In the genomic region with DNA sequence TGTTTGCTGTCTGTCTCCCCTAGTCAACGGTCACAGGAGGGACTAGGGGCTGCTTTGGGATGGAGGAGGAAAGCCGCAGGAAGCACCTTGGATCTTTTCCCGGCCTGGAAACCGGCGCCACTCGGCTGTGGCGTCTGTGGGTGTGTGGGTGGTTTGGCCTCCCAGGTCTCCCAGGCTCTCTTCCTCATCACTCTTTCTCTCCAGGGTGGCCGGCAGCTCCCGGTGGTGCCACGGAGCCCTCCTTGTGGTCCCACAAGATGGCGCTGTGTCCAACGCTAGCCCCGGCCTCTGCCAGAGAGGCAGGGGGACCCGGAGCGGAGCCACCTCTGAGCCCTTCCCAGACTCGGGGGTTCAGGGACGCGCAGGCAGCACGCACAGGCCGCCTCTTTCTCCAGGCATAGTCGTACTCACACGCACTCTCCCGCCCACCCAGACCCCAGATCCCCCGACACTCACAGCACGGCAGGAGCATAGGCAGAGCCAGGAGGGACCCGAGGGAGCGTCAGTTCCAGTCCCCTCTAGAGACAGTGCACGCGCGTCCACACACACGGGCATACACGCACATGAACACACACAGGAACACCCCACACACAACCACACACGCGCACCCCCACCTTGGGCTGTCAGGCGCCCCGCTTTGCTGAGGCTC, we compare ENCODE assay signal across 8 cellular contexts. TPM values are rescaled to one million over a fixed set of nuclear protein-coding genes. Genes with fewer than 3 reads are reported as not detected.
A peak's percentile ranks its signal among the peaks of the same experiment; 100 is the strongest.
DNase-seq lines count a peak whose midpoint lies in the region; ATAC-seq and TF ChIP-seq lines count a peak whose summit lies in the region.

No MANE protein-coding gene starts in this region.

- H3K27ac ChIP-seq in DND-41 (ENCODE audit: low read length) (no peak overlapping the region), left ventricle myocardium inferior (replicated peaks) (no peak overlapping the region), psoas muscle (no peak overlapping the region)

- peaks cover 10% of the 10 kb centered on the region for H3K4me1 ChIP-seq in DND-41 (ENCODE audit: insufficient read depth, low read length)
- H3K4me1 ChIP-seq in left ventricle myocardium inferior: peaks cover 11% of the 10 kb centered on the region
- peaks cover 9% of the 10 kb centered on the region for H3K4me1 ChIP-seq in psoas muscle

- H4K20me1 ChIP-seq in DND-41 (ENCODE audit: insufficient read depth, low read length): no peaks in the 10 kb centered on the region

- no peak overlapping the region for H2AFZ ChIP-seq in DND-41 (ENCODE audit: low read depth, low read length)

- H3K9me3 ChIP-seq in DND-41 (ENCODE audit: insufficient read depth, low read length, severe bottlenecking) (no peaks in the 10 kb centered on the region), left ventricle myocardium inferior (replicated peaks) (no peaks in the 10 kb centered on the region), psoas muscle (no peaks in the 10 kb centered on the region)

- DNase-seq in DND-41 (peak; percentile 76), LNCaP clone FGC (ENCODE audit: low read depth) (no peak), SW480 (ENCODE audit: low spot score) (peak; percentile 70), left ventricle myocardium inferior (peak; percentile 72), psoas muscle (peak; percentile 77 to 89), ureter (ENCODE audit: low spot score) (peak; percentile 81), NCI-H2081 treated with DMSO at 0.1 percent for 48 hours (lab: John Stamatoyannopoulos, UW) (no peak)
- DNase-seq in activated naive CD8-positive, alpha-beta T cell treated with anti-CD3 and anti-CD28 coated beads, Interleukin-2, amount 50 U/mL, for 16 hours (ENCODE audit: low read depth, low spot score): peak; percentile 32

- H3K4me3 ChIP-seq in DND-41 (ENCODE audit: low read depth in 1 of 2, low read length in 2 of 2) (peak overlapping the region in 1 of 2 experiments; percentile 29; a peak in 1 of 4 replicates), LNCaP clone FGC (ENCODE audit: low read depth, low read length) (no peak overlapping the region), left ventricle myocardium inferior (peak overlapping the region; percentile 52), psoas muscle (peak overlapping the region; percentile 57)

- H3K4me2 ChIP-seq in DND-41 (ENCODE audit: insufficient read depth, low read length): peak overlapping the region; percentile 55

- no peaks in the 10 kb centered on the region for H3K79me2 ChIP-seq in DND-41 (ENCODE audit: insufficient read depth, low read length)

- H3K36me3 ChIP-seq in DND-41 (ENCODE audit: insufficient read depth, low read length) (no peaks in the 10 kb centered on the region), left ventricle myocardium inferior (no peaks in the 10 kb centered on the region), psoas muscle (ENCODE audit: insufficient read depth in 1 of 2, low read depth in 1 of 2) (no peaks in the 10 kb centered on the region)

- TF ChIP-seq CTCF in DND-41 (IDR thresholded peaks at IDR 0.05; ENCODE audit: borderline replicate concordance, extremely low read depth, low read length, poor library complexity, severe bottlenecking): peak; percentile 82
- TF ChIP-seq CTCF in LNCaP clone FGC (IDR thresholded peaks at IDR 0.05; ENCODE audit: control insufficient read depth, extremely low read depth, insufficient read depth): peak; percentile 73
- TF ChIP-seq CTCF in left ventricle myocardium inferior (IDR thresholded peaks at IDR 0.05; ENCODE audit: borderline replicate concordance): peak; percentile 90
- TF ChIP-seq CTCF in psoas muscle (IDR thresholded peaks at IDR 0.05): peak; percentile 76

- no peak overlapping the region for H3K9ac ChIP-seq in DND-41 (ENCODE audit: low read depth, low read length)

- WGBS in psoas muscle, 3 donors: 5 to 7% (median 6%) methylated on average over 34 to 36 of the region's 36 CpGs

- H3K27me3 ChIP-seq in DND-41 (ENCODE audit: insufficient read depth, low read length, poor library complexity) (peaks cover 16% of the 10 kb centered on the region), left ventricle myocardium inferior (ENCODE audit: low read depth) (peaks cover 4% of the 10 kb centered on the region), psoas muscle (ENCODE audit: insufficient read depth in 3 of 3, low read length in 2 of 3) (no peaks in the 10 kb centered on the region)

- ATAC-seq in DND-41 (ENCODE audit: insufficient read depth, low read depth) (peak; percentile 96), psoas muscle (peak; percentile 71 to 85 (median 76))

- intact Hi-C loops in left ventricle myocardium inferior (cut with micrococcal nuclease) (no loop called here), psoas muscle (cut with DNase I) (loop anchor here (1.0 to 10.0 kb wide), 6 partner anchors 81 to 693 kb away; partner anchors contain the start of genes SSBP3 (in 2 of the 2), CYB5RL (in 1 of the 2) and MRPL37 (in 1 of the 2))

RNA-seq across cellular contexts. Expression of gene CDCP2, which starts 31.2 kb away (rescaled TPM):
- total RNA-seq in left ventricle myocardium inferior (not detected), psoas muscle (not detected), ureter (0.83 TPM)
- not detected for polyA plus RNA-seq in psoas muscle

Comparison
In these comparisons a context has a peak if more than half of its experiments do, and no peak if none do; other contexts are left out.
1. DNase-seq: peak in DND-41 (single experiment), SW480 (single experiment), activated naive CD8-positive, alpha-beta T cell treated with anti-CD3 and anti-CD28 coated beads, Interleukin-2, amount 50 U/mL, for 16 hours (single experiment), left ventricle myocardium inferior (single experiment), psoas muscle (2 of 2) and ureter (single experiment); none in LNCaP clone FGC (single experiment) and NCI-H2081 treated with DMSO at 0.1 percent for 48 hours (single experiment).
2. Peak in every context shown above with its lines, with median percentiles within 50 percentile points of each other: CTCF ChIP-seq.